ENCODE assay signal across 8 cellular contexts in genomic region chr17:1491406-1492248, GRCh38. TPM values are rescaled to one million over a fixed set of nuclear protein-coding genes. Genes with fewer than 3 reads are reported as not detected.
DNase-seq lines count a peak whose midpoint lies in the region; ATAC-seq and TF ChIP-seq lines count a peak whose summit lies in the region.

No MANE protein-coding gene starts in this region.

- 2% methylated on average over 64 to 92 of the region's 99 CpGs for WGBS in heart right ventricle, 2 donors
- WGBS in trophoblast cell (ENCODE audit: extremely low coverage, insufficient coverage, insufficient read length), result no CpG with 5 or more reads among the region's 99 CpGs

- H3K4me3 Mint-ChIP-seq in activated naive CD8-positive, alpha-beta T cell treated with anti-CD3 and anti-CD28 coated beads for 36 hours, result peak overlapping the region; percentile 82

- peaks cover 17% of the 10 kb centered on the region for H3K79me2 ChIP-seq in trophoblast cell (ENCODE audit: control insufficient read depth, insufficient read depth, low read length, poor library complexity)

- peak; percentile 75 for DNase-seq in EH (ENCODE audit: low read depth)
- DNase-seq in NB4 (ENCODE audit: low read depth), result peak; percentile 44
- DNase-seq in activated naive CD8-positive, alpha-beta T cell treated with anti-CD3 and anti-CD28 coated beads for 36 hours, result peak; percentile 68
- peak; percentile 67 to 80 for DNase-seq in heart right ventricle
- DNase-seq in trophoblast cell, result peak; percentile 45 to 67
- no peak for DNase-seq in middle frontal gyrus (ENCODE audit: extremely low spot score, low spot score)

- ATAC-seq in GM21447 (IDR thresholded peaks at IDR 0.05; ENCODE audit: unreplicated experiment), result peak; percentile 30
- ATAC-seq in heart right ventricle, result peak; percentile 8 to 61 (median 36)
- no peak for ATAC-seq in GM18519 (IDR thresholded peaks at IDR 0.05; ENCODE audit: low FRiP score, unreplicated experiment)

- H4K12ac ChIP-seq in trophoblast cell (ENCODE audit: low read depth, low read length), result peak overlapping the region; percentile 57

- TF ChIP-seq CTCF in NB4 (IDR thresholded peaks at IDR 0.05; ENCODE audit: low read depth, low read length) (no peak), heart right ventricle (IDR thresholded peaks at IDR 0.05) (no peak)

- no peaks in the 10 kb centered on the region for H3K9me3 ChIP-seq in heart right ventricle
- H3K9me3 ChIP-seq in trophoblast cell (ENCODE audit: insufficient read depth, low read depth, low read length), result no peaks in the 10 kb centered on the region

- intact Hi-C loops in heart right ventricle (cut with DNase I), result loop anchor here in 5 of 10 donors (2.0 to 5.0 kb wide), 3 partner anchors 19 to 34 kb away; partner anchors contain the start of gene CRK (in 1 of the 5)

- peak overlapping the region; percentile 87 for H3K18ac ChIP-seq in trophoblast cell (ENCODE audit: low read length)

- H3K4me1 ChIP-seq in heart right ventricle, result peaks cover 28 to 90% (median 82%) of the 10 kb centered on the region in 9 donors
- peaks cover 35 to 44% of the 10 kb centered on the region in 2 experiments for H3K4me1 ChIP-seq in trophoblast cell (ENCODE audit: control insufficient read depth in 1 of 2, insufficient read depth in 2 of 2, low read length in 2 of 2)

- peak overlapping the region; percentile 87 for H3K4ac ChIP-seq in trophoblast cell (ENCODE audit: low read depth, low read length)

- H3K36me3 Mint-ChIP-seq in activated naive CD8-positive, alpha-beta T cell treated with anti-CD3 and anti-CD28 coated beads for 36 hours, result no peaks in the 10 kb centered on the region

- H3K27me3 ChIP-seq in heart right ventricle, result peaks cover 0 to 23% (median 0%) of the 10 kb centered on the region in 7 donors
- H3K27me3 ChIP-seq in trophoblast cell (ENCODE audit: insufficient read depth, low read length), result no peaks in the 10 kb centered on the region

- peak overlapping the region; percentile 58 for H4K8ac ChIP-seq in trophoblast cell (ENCODE audit: low read depth, low read length)

- H3K79me1 ChIP-seq in trophoblast cell (ENCODE audit: low read length), result peaks cover 44% of the 10 kb centered on the region

- H3K27ac Mint-ChIP-seq in activated naive CD8-positive, alpha-beta T cell treated with anti-CD3 and anti-CD28 coated beads for 36 hours, result peak overlapping the region; percentile 25

- H2BK120ac ChIP-seq in trophoblast cell (ENCODE audit: insufficient read depth, low read length, poor library complexity), result peak overlapping the region; percentile 4

- H3K36me3 ChIP-seq in heart right ventricle (peaks cover 0 to 24% (median 5%) of the 10 kb centered on the region in 9 donors), trophoblast cell (ENCODE audit: control insufficient read depth in 1 of 2, insufficient read depth in 2 of 2, low read length in 2 of 2) (peaks cover 9 to 21% of the 10 kb centered on the region in 2 experiments)

- H3K23ac ChIP-seq in trophoblast cell (ENCODE audit: low read length), result no peak overlapping the region

- peaks cover 24% of the 10 kb centered on the region for H3K4me1 Mint-ChIP-seq in activated naive CD8-positive, alpha-beta T cell treated with anti-CD3 and anti-CD28 coated beads for 36 hours

- H3K14ac ChIP-seq in trophoblast cell (ENCODE audit: low read length), result peak overlapping the region; percentile 57

- peak overlapping the region; percentile 72 for H2AK5ac ChIP-seq in trophoblast cell (ENCODE audit: low read length)

- no peaks in the 10 kb centered on the region for H3K9me3 Mint-ChIP-seq in activated naive CD8-positive, alpha-beta T cell treated with anti-CD3 and anti-CD28 coated beads for 36 hours

- no peak overlapping the region for H2BK12ac ChIP-seq in trophoblast cell (ENCODE audit: low read length)

- peaks cover 12% of the 10 kb centered on the region for H3K27me3 Mint-ChIP-seq in activated naive CD8-positive, alpha-beta T cell treated with anti-CD3 and anti-CD28 coated beads for 36 hours

- peak overlapping the region; percentile 84 for H4K91ac ChIP-seq in trophoblast cell (ENCODE audit: low read depth, low read length)

- peak overlapping the region; percentile 94 to 100 (median 98) for H3K27ac ChIP-seq in heart right ventricle
- H3K27ac ChIP-seq in trophoblast cell (ENCODE audit: low read depth, low read length), result peak overlapping the region; percentile 69

- H2BK5ac ChIP-seq in trophoblast cell (ENCODE audit: low read depth, low read length, poor library complexity), result peak overlapping the region; percentile 24

- H3K4me3 ChIP-seq in NB4 (ENCODE audit: low read depth, low read length) (peak overlapping the region; percentile 28), heart right ventricle (peak overlapping the region; percentile 60 to 84 (median 74)), trophoblast cell (ENCODE audit: low read depth, low read length) (peak overlapping the region; percentile 72)

- TF ChIP-seq POLR2A in NB4 (IDR thresholded peaks at IDR 0.05; ENCODE audit: extremely low read depth, insufficient read length), result peak; percentile 21

- peak overlapping the region; percentile 79 for H3K9ac ChIP-seq in trophoblast cell (ENCODE audit: low read length)

- H2AFZ ChIP-seq in trophoblast cell (ENCODE audit: insufficient read depth, low read length, poor library complexity), result peak overlapping the region; percentile 50

- H3K4me2 ChIP-seq in trophoblast cell (ENCODE audit: low read length), result peak overlapping the region; percentile 79

RNA-seq across cellular contexts. Expression of gene MYO1C, which starts 0.9 kb away (rescaled TPM):
- total RNA-seq in activated naive CD8-positive, alpha-beta T cell treated with anti-CD3 and anti-CD28 coated beads for 36 hours, result 10 to 100 TPM; 10.5 to 11.7 TPM
- 100 to 1,000 TPM; 131 to 229 (median 179) TPM for total RNA-seq in heart right ventricle
- polyA plus RNA-seq in heart right ventricle, result 100 to 1,000 TPM; 101 to 120 TPM
- 83.3 and 84.7 TPM in 2 replicates for polyA plus RNA-seq in trophoblast cell (2013)

RNA-seq across cellular contexts. Expression of gene INPP5K, which starts 24.8 kb away (rescaled TPM):
- total RNA-seq in activated naive CD8-positive, alpha-beta T cell treated with anti-CD3 and anti-CD28 coated beads for 36 hours, result 10 to 100 TPM; 18.1 to 18.2 TPM
- 10 to 100 TPM; 26.8 to 41.2 (median 32.7) TPM for total RNA-seq in heart right ventricle
- 10 to 100 TPM; 38.6 to 45.5 TPM for polyA plus RNA-seq in heart right ventricle
- 22.0 and 24.5 TPM in 2 replicates for polyA plus RNA-seq in trophoblast cell (2013)

RNA-seq across cellular contexts. Expression of gene CRK, which starts 35.6 kb away (rescaled TPM):
- total RNA-seq in activated naive CD8-positive, alpha-beta T cell treated with anti-CD3 and anti-CD28 coated beads for 36 hours, result 10 to 100 TPM; 13.5 to 14.0 TPM
- 10 to 100 TPM; 30.4 to 47.5 (median 37.9) TPM for total RNA-seq in heart right ventricle
- polyA plus RNA-seq in heart right ventricle, result 10 to 100 TPM; 22.2 to 29.4 TPM
- polyA plus RNA-seq in trophoblast cell (2013), result 43.6 and 43.9 TPM in 2 replicates

Comparison
In these comparisons a context has a peak if more than half of its experiments do, and no peak if none do; other contexts are left out.
1. RNA of gene MYO1C, which starts 0.9 kb away (total RNA-seq): 131 to 229 TPM in heart right ventricle; 10.5 to 11.7 TPM in activated naive CD8-positive, alpha-beta T cell treated with anti-CD3 and anti-CD28 coated beads for 36 hours; every median in the first group is over 10 times any median in the second.
2. Peak in every context shown above with its lines, with median percentiles within 50 percentile points of each other: H3K4me3 ChIP-seq.